Comparison of ENCODE assay signal across 1 cellular context in genomic region chr5:140710899-140711552, GRCh38.
TF ChIP-seq lines count a peak whose summit lies in the region.

No MANE protein-coding gene starts in this region.

TF ChIP-seq in K562, 482 proteins besides CTCF, POLR2A, EP300 and RAD21 (continued from another document and continues in another):
- peak; percentile 95 for TF ChIP-seq JUND (IDR thresholded peaks at IDR 0.05; ENCODE audit: borderline replicate concordance, low read depth, low read length)
- TF ChIP-seq JUND (tag; IDR thresholded peaks at IDR 0.05; ENCODE audit: borderline replicate concordance, low read depth, low read length) = peak; percentile 95
- TF ChIP-seq ZFP30 (CRISPR knock-in tag; IDR thresholded peaks at IDR 0.05; ENCODE audit: borderline replicate concordance) = no peak
- peak; percentile 25; the same call in 1 of the 2 replicates for TF ChIP-seq FOXM1 (IDR thresholded peaks at IDR 0.05; ENCODE audit: low read depth)
- no peak for TF ChIP-seq FOXM1 (CRISPR knock-in tag; IDR thresholded peaks at IDR 0.05; ENCODE audit: low read depth)
- TF ChIP-seq GTF2A2 (tag; IDR thresholded peaks at IDR 0.05) = no peak
- peak; percentile 62 for TF ChIP-seq ZFX (CRISPR knock-in tag; IDR thresholded peaks at IDR 0.05)
- TF ChIP-seq CTBP1 (IDR thresholded peaks at IDR 0.05; ENCODE audit: borderline replicate concordance) = peak; percentile 98
- TF ChIP-seq ZNF592 (IDR thresholded peaks at IDR 0.05) = peak; percentile 91
- TF ChIP-seq HEY1 (CRISPR knock-in tag; IDR thresholded peaks at IDR 0.05; ENCODE audit: borderline replicate concordance) = 0 out of 2 replicates have a peak, but pooled peaks have one; percentile 61
- TF ChIP-seq MAFK (IDR thresholded peaks at IDR 0.05; ENCODE audit: low read length) = peak; percentile 94
- no peak for TF ChIP-seq CREBBP (IDR thresholded peaks at IDR 0.05; ENCODE audit: low read depth, low read length)
- peak; percentile 95 for TF ChIP-seq ATF7 (IDR thresholded peaks at IDR 0.05)
- TF ChIP-seq TARDBP (IDR thresholded peaks at IDR 0.05) = peak; percentile 79
- TF ChIP-seq GTF2B (IDR thresholded peaks at IDR 0.05; ENCODE audit: extremely low read depth, insufficient read length) = no peak
- peak in 1 of 2 experiments; percentile 51; a peak in 1 of 4 replicates for TF ChIP-seq ZMIZ1 (IDR thresholded peaks at IDR 0.05; ENCODE audit: low read depth in 2 of 2, low read length in 2 of 2)
- TF ChIP-seq GABPB1 (CRISPR knock-in tag; IDR thresholded peaks at IDR 0.05) = peak; percentile 36; the same call in 1 of the 2 replicates
- peak; percentile 57 for TF ChIP-seq NKRF (IDR thresholded peaks at IDR 0.05; ENCODE audit: borderline replicate concordance)
- TF ChIP-seq ATF3 (IDR thresholded peaks at IDR 0.05) = peak; percentile 95
- TF ChIP-seq ATF3 (CRISPR knock-in tag; conservative IDR thresholded peaks at IDR 0.05) = peak; percentile 96
- TF ChIP-seq HNRNPLL (IDR thresholded peaks at IDR 0.05; ENCODE audit: low read depth, low read length, poor library complexity, severe bottlenecking) = peak; percentile 33
- peak; percentile 83 for TF ChIP-seq RB1 (IDR thresholded peaks at IDR 0.05; ENCODE audit: low read depth)
- TF ChIP-seq ADNP (tag; IDR thresholded peaks at IDR 0.05) = peak; percentile 78; the same call in 1 of the 2 replicates
- no peak for TF ChIP-seq ZNF785 (CRISPR knock-in tag; IDR thresholded peaks at IDR 0.05)
- peak; percentile 99 for TF ChIP-seq TBP (optimal IDR thresholded peaks at IDR 0.05; ENCODE audit: low read depth, low read length)
- peak; percentile 20; the same call in 1 of the 2 replicates for TF ChIP-seq STAT5A (IDR thresholded peaks at IDR 0.05; ENCODE audit: borderline replicate concordance, low read length)
- peak in 1 of 2 experiments; percentile 47; a peak in 3 of 4 replicates for TF ChIP-seq TRIM24 (IDR thresholded peaks at IDR 0.05)
- no peak for TF ChIP-seq PATZ1 (CRISPR knock-in tag; IDR thresholded peaks at IDR 0.05; ENCODE audit: borderline replicate concordance)
- peak; percentile 78 for TF ChIP-seq MIER1 (IDR thresholded peaks at IDR 0.05; ENCODE audit: low read depth)
- TF ChIP-seq TAF9B (IDR thresholded peaks at IDR 0.05; ENCODE audit: partially characterized antibody) = peak; percentile 80
- TF ChIP-seq ZKSCAN8 (CRISPR knock-in tag; IDR thresholded peaks at IDR 0.05) = 0 out of 2 replicates have a peak, but pooled peaks have one; percentile 47
- TF ChIP-seq FOSL1 (tag; conservative IDR thresholded peaks at IDR 0.05) = peak; percentile 98
- TF ChIP-seq NCOA2 (IDR thresholded peaks at IDR 0.05; ENCODE audit: partially characterized antibody in 2 of 2) = peak in 1 of 2 experiments; percentile 91
- TF ChIP-seq TFAP4 (CRISPR knock-in tag; IDR thresholded peaks at IDR 0.05; ENCODE audit: borderline replicate concordance) = peak; percentile 84
- TF ChIP-seq CSDE1 (IDR thresholded peaks at IDR 0.05) = peak in 1 of 2 experiments; percentile 86; a peak in 1 of 4 replicates
- peak; percentile 67 for TF ChIP-seq CBFA2T3 (IDR thresholded peaks at IDR 0.05)
- peak; percentile 76 for TF ChIP-seq HMBOX1 (IDR thresholded peaks at IDR 0.05)
- TF ChIP-seq MEIS2 (IDR thresholded peaks at IDR 0.05; ENCODE audit: partially characterized antibody) = peak; percentile 81
- TF ChIP-seq RBFOX2 (IDR thresholded peaks at IDR 0.05; ENCODE audit: low read depth, low read length) = peak; percentile 65
- TF ChIP-seq FOXK2 (conservative IDR thresholded peaks at IDR 0.05 in 1 of 2, IDR thresholded peaks at IDR 0.05 in 1 of 2; ENCODE audit: low read depth in 2 of 2) = peak; percentile 50 to 63
- TF ChIP-seq ZNF324 (CRISPR knock-in tag; IDR thresholded peaks at IDR 0.05) = no peak
- TF ChIP-seq DNMT1 (IDR thresholded peaks at IDR 0.05) = no peak
- TF ChIP-seq NR2C1 (IDR thresholded peaks at IDR 0.05) = peak; percentile 52
- no peak for TF ChIP-seq NR2C1 (tag; IDR thresholded peaks at IDR 0.05)
- peak in 1 of 3 experiments; percentile 72; a peak in 2 of 6 replicates for TF ChIP-seq ZBTB11 (CRISPR knock-in tag; IDR thresholded peaks at IDR 0.05)
- 0 out of 2 replicates have a peak, but pooled peaks have one; percentile 8 for TF ChIP-seq ETV1 (tag; conservative IDR thresholded peaks at IDR 0.05; ENCODE audit: low read depth)
